13 cellular contexts compared by ENCODE assay signal in genomic region chr17:50209133-50209471, GRCh38. TPM values are rescaled to one million over a fixed set of nuclear protein-coding genes. Genes with fewer than 3 reads are reported as not detected.
DNase-seq lines count a peak whose midpoint lies in the region; TF ChIP-seq lines count a peak whose summit lies in the region.
"Had no signal": no experiment of that assay in that cellular context is flagged by ENCODE, and none has a peak within 500 bp of the region (broad histone marks: within the 10 kb centered on the region; RNA-seq: fewer than 3 reads in every experiment).

No MANE protein-coding gene starts in this region.

- TF ChIP-seq EP300 in suprapubic skin (IDR thresholded peaks at IDR 0.05): no peak

- H3K9me3 ChIP-seq in NT2/D1 (ENCODE audit: insufficient read depth, low read length) (no peaks in the 10 kb centered on the region), muscle layer of duodenum (ENCODE audit: control insufficient read depth in 1 of 2, low read length in 2 of 2) (no peaks in the 10 kb centered on the region), suprapubic skin (no peaks in the 10 kb centered on the region)

- H3K36me3 ChIP-seq in NT2/D1 (ENCODE audit: insufficient read depth, insufficient read length, low read length) (no peaks in the 10 kb centered on the region), muscle layer of duodenum (ENCODE audit: control insufficient read depth in 1 of 2, insufficient read depth in 2 of 2, low read length in 2 of 2) (peaks cover 0 to 7% of the 10 kb centered on the region in 2 donors), suprapubic skin (no peaks in the 10 kb centered on the region)

- H3K9me3 Mint-ChIP-seq in brain: peaks cover 0 to 4% (median 0%) of the 10 kb centered on the region in 5 experiments
- H3K9me3 Mint-ChIP-seq: activated naive CD4-positive, alpha-beta T cell treated with anti-CD3 and anti-CD28 coated beads, Interleukin-2, amount 50 U/mL, for 72 hours; CD4-positive, alpha-beta T cell had no signal

- H3K27me3 Mint-ChIP-seq in brain: peaks cover 35% of the 10 kb centered on the region

- H3K27ac ChIP-seq in muscle layer of duodenum (ENCODE audit: low read length) (peak overlapping the region; percentile 82), suprapubic skin (peak overlapping the region; percentile 94), substantia nigra (ENCODE audit: low read depth, low read length, poor library complexity, severe bottlenecking) (no peak overlapping the region)

- no peaks in the 10 kb centered on the region for H3K36me3 Mint-ChIP-seq in brain
- H3K36me3 Mint-ChIP-seq: activated naive CD4-positive, alpha-beta T cell treated with anti-CD3 and anti-CD28 coated beads, Interleukin-2, amount 50 U/mL, for 72 hours had no signal

- peaks cover 85% of the 10 kb centered on the region for H3K4me1 Mint-ChIP-seq in brain

- no peak for TF ChIP-seq CTCF in brain (conservative IDR thresholded peaks at IDR 0.05)
- TF ChIP-seq CTCF in suprapubic skin (IDR thresholded peaks at IDR 0.05): no peak
- TF ChIP-seq CTCF in lower leg skin (IDR thresholded peaks at IDR 0.05): no peak

- TF ChIP-seq POLR2A in suprapubic skin (IDR thresholded peaks at IDR 0.05) (no peak), lower leg skin (IDR thresholded peaks at IDR 0.05) (no peak)

- no peak overlapping the region for H3K4me3 ChIP-seq in NT2/D1 (ENCODE audit: insufficient read length, low read depth)
- H3K4me3 ChIP-seq in muscle layer of duodenum (ENCODE audit: low read depth in 1 of 2, low read length in 2 of 2): no peak overlapping the region
- H3K4me3 ChIP-seq in suprapubic skin: no peak overlapping the region
- no peak overlapping the region for H3K4me3 ChIP-seq in lower leg skin (ENCODE audit: low read depth, poor library complexity, severe bottlenecking)

- H3K27ac Mint-ChIP-seq in brain: peak overlapping the region in 3 of 5 experiments; percentile 94 to 98 (median 96)
- H3K27ac Mint-ChIP-seq: CD4-positive, alpha-beta T cell had no signal

- intact Hi-C loops in lower leg skin (cut with DNase I; ENCODE audit: low total_unique reads): no loop called here

- H3K4me3 Mint-ChIP-seq in brain: peak overlapping the region in 1 of 5 experiments; percentile 51
- H3K4me3 Mint-ChIP-seq: CD4-positive, alpha-beta T cell had no signal

- H3K4me1 ChIP-seq in NT2/D1 (ENCODE audit: insufficient read depth, insufficient read length) (peaks cover 34% of the 10 kb centered on the region), muscle layer of duodenum (ENCODE audit: control insufficient read depth in 1 of 2, insufficient read depth in 2 of 2, low read length in 2 of 2) (peaks cover 11 to 57% of the 10 kb centered on the region in 2 donors), suprapubic skin (peaks cover 78% of the 10 kb centered on the region)

- DNase-seq in NT2/D1 (ENCODE audit: low read depth, low spot score): no peak
- DNase-seq in suprapubic skin (ENCODE audit: low spot score in 2 of 2): peak in 1 of 2 donors; percentile 29
- DNase-seq in lower leg skin (ENCODE audit: low spot score in 2 of 2): no peak
- no peak for DNase-seq in substantia nigra (lab: John Stamatoyannopoulos, UW)
- no peak for DNase-seq in HuH-7 (ENCODE audit: low spot score)
- no peak for DNase-seq in effector CD4-positive, alpha-beta T cell
- DNase-seq: NCI-H1436 treated with DMSO at 0.1 percent for 48 hours; stimulated activated CD4-positive, alpha-beta T cell treated with anti-CD3 and anti-CD28 coated beads, Interleukin-1b, Interleukin-23, amount 100 ng/mL, for 48 hours had no signal

- H3K9ac ChIP-seq in NT2/D1 (ENCODE audit: insufficient read length, low read depth): peak overlapping the region; percentile 77

- 82% methylated on average over 6 of the region's 6 CpGs for WGBS in suprapubic skin
- 70 to 78% methylated on average over 6 of the region's 6 CpGs for WGBS in lower leg skin, 2 donors

- H3K27me3 ChIP-seq in NT2/D1 (ENCODE audit: insufficient read depth, insufficient read length): peaks cover 6% of the 10 kb centered on the region
- H3K27me3 ChIP-seq in muscle layer of duodenum (ENCODE audit: low read depth, low read length): no peaks in the 10 kb centered on the region
- H3K27me3 ChIP-seq in suprapubic skin: peaks cover 20% of the 10 kb centered on the region

RNA-seq across cellular contexts. Expression of gene COL1A1, which starts 7.7 kb away (rescaled TPM):
- polyA plus RNA-seq in brain (ENCODE audit: insufficient read depth, low read depth, low replicate concordance): 11.2 TPM
- total RNA-seq in suprapubic skin (10 to 100 TPM; 19.2 to 56.8 (median 33.1) TPM), lower leg skin (10 to 100 TPM; 15.0 to 90.5 (median 25.8) TPM)

RNA-seq across cellular contexts. Expression of gene SGCA, which starts 43.3 kb away (rescaled TPM):
- polyA plus RNA-seq in brain (ENCODE audit: insufficient read depth, low read depth, low replicate concordance): 1.6 TPM
- total RNA-seq in suprapubic skin (1 to 10 TPM; 2.1 to 5.8 (median 4.0) TPM), lower leg skin (1 to 10 TPM; 1.0 to 9.9 (median 5.6) TPM)
- total RNA-seq: activated CD8-positive, alpha-beta memory T cell treated with anti-CD3 and anti-CD28 coated beads for 36 hours; CD4-positive, alpha-beta T cell had no signal

RNA-seq across cellular contexts. Expression of gene PPP1R9B, which starts 58.6 kb away (rescaled TPM):
- 53.1 TPM for polyA plus RNA-seq in brain (ENCODE audit: insufficient read depth, low read depth, low replicate concordance)
- 10 to 100 TPM; 21.5 to 26.2 (median 23.7) TPM for total RNA-seq in suprapubic skin
- total RNA-seq in lower leg skin: 10 to 100 TPM; 20.7 to 31.9 (median 29.5) TPM
